Comparison of ENCODE assay signal across 8 cellular contexts in genomic region chr19:2478756-2479555, GRCh38.
DNase-seq lines count a peak whose midpoint lies in the region; ATAC-seq and TF ChIP-seq lines count a peak whose summit lies in the region.

No MANE protein-coding gene starts in this region.

- peaks cover 12% of the 10 kb centered on the region for H3K27me3 ChIP-seq in HUES6 (ENCODE audit: control insufficient read depth, insufficient read depth, low read length)
- H3K27me3 ChIP-seq in effector memory CD4-positive, alpha-beta T cell (replicated peaks; ENCODE audit: control insufficient read depth, insufficient read depth, low read length, poor library complexity, severe bottlenecking), result no peaks in the 10 kb centered on the region

- H3K27me3 Mint-ChIP-seq in memory B cell, result no peaks in the 10 kb centered on the region
- H3K27me3 Mint-ChIP-seq in stimulated activated naive B cell treated with anti-CD40 and anti-IgM and Interleukin-4, amounts not matched to agents 10 μg/mL and 1 μg/mL and 100 μg/mL, for 72 hours, result no peaks in the 10 kb centered on the region

- peaks cover 5% of the 10 kb centered on the region for H3K36me3 Mint-ChIP-seq in memory B cell
- peaks cover 34 to 42% of the 10 kb centered on the region in 2 donors for H3K36me3 Mint-ChIP-seq in stimulated activated naive B cell treated with anti-CD40 and anti-IgM and Interleukin-4, amounts not matched to agents 10 μg/mL and 1 μg/mL and 100 μg/mL, for 72 hours

- peaks cover 9% of the 10 kb centered on the region for H3K9me3 Mint-ChIP-seq in memory B cell
- H3K9me3 Mint-ChIP-seq in stimulated activated naive B cell treated with anti-CD40 and anti-IgM and Interleukin-4, amounts not matched to agents 10 μg/mL and 1 μg/mL and 100 μg/mL, for 72 hours, result peaks cover 9 to 13% of the 10 kb centered on the region in 2 donors

- peaks cover 3% of the 10 kb centered on the region; the same call in 1 of the 2 replicates for H3K9me3 ChIP-seq in HUES6 (ENCODE audit: control insufficient read depth, insufficient read depth, low read depth, low read length)
- H3K9me3 ChIP-seq in effector memory CD4-positive, alpha-beta T cell (ENCODE audit: control insufficient read depth, low read length), result peaks cover 4% of the 10 kb centered on the region

- peaks cover 9% of the 10 kb centered on the region; the same call in 1 of the 2 replicates for H3K36me3 ChIP-seq in HUES6 (ENCODE audit: control insufficient read depth, insufficient read depth, low read length)
- peaks cover 12% of the 10 kb centered on the region for H3K36me3 ChIP-seq in effector memory CD4-positive, alpha-beta T cell (ENCODE audit: control insufficient read depth, insufficient read depth, low read length)

- no peak for DNase-seq in AG09309 (ENCODE audit: low read depth)
- peak; percentile 69 to 76 for DNase-seq in activated CD4-positive, alpha-beta T cell treated with anti-CD3 and anti-CD28 coated beads, Interleukin-2, amount 50 U/mL, for 48 hours
- DNase-seq in effector memory CD4-positive, alpha-beta T cell, result peak; percentile 64 to 73 (median 70)
- DNase-seq in memory B cell (ENCODE audit: low spot score in 2 of 2), result peak; percentile 66 to 72
- peak; percentile 83 for DNase-seq in stimulated activated naive B cell treated with anti-CD40 and anti-IgM and Interleukin-4, amounts not matched to agents 10 μg/mL and 1 μg/mL and 100 μg/mL, for 72 hours

- H3K4me3 ChIP-seq in AG09309 (ENCODE audit: control insufficient read depth, low read depth, low read length) (peak overlapping the region; percentile 99), HUES6 (ENCODE audit: low read depth, low read length) (peak overlapping the region; percentile 80)
- peak overlapping the region; percentile 94 for H3K4me3 ChIP-seq in effector memory CD4-positive, alpha-beta T cell (ENCODE audit: insufficient read depth, low read depth, low read length, poor library complexity, severe bottlenecking)

- H3K27ac Mint-ChIP-seq in memory B cell, result peak overlapping the region; percentile 93
- peak overlapping the region; percentile 98 for H3K27ac Mint-ChIP-seq in stimulated activated naive B cell treated with anti-CD40 and anti-IgM and Interleukin-4, amounts not matched to agents 10 μg/mL and 1 μg/mL and 100 μg/mL, for 72 hours

- H3K4me3 Mint-ChIP-seq in memory B cell, result peak overlapping the region; percentile 96
- H3K4me3 Mint-ChIP-seq in stimulated activated naive B cell treated with anti-CD40 and anti-IgM and Interleukin-4, amounts not matched to agents 10 μg/mL and 1 μg/mL and 100 μg/mL, for 72 hours, result peak overlapping the region; percentile 93 to 99

- ATAC-seq in memory B cell (ENCODE audit: low read depth) (peak; percentile 40), HG02885 (IDR thresholded peaks at IDR 0.05; ENCODE audit: poor library complexity, unreplicated experiment) (no peak), HG03280 (IDR thresholded peaks at IDR 0.05; ENCODE audit: unreplicated experiment) (no peak)
- peak; percentile 41 to 43 for ATAC-seq in stimulated activated naive B cell treated with anti-CD40 and anti-IgM and Interleukin-4, amounts not matched to agents 10 μg/mL and 1 μg/mL and 100 μg/mL, for 72 hours (replicated peaks)

- H3K4me1 Mint-ChIP-seq in memory B cell, result peaks cover 35% of the 10 kb centered on the region
- H3K4me1 Mint-ChIP-seq in stimulated activated naive B cell treated with anti-CD40 and anti-IgM and Interleukin-4, amounts not matched to agents 10 μg/mL and 1 μg/mL and 100 μg/mL, for 72 hours, result peaks cover 23 to 45% of the 10 kb centered on the region in 2 donors

- no peak overlapping the region for H3K27ac ChIP-seq in HUES6 (ENCODE audit: low read depth, low read length)
- peak overlapping the region; percentile 89 for H3K27ac ChIP-seq in effector memory CD4-positive, alpha-beta T cell (ENCODE audit: insufficient read depth, low read length, poor library complexity, severe bottlenecking)

- no peak for TF ChIP-seq CTCF in AG09309 (IDR thresholded peaks at IDR 0.05; ENCODE audit: control insufficient read depth, insufficient read depth, low read depth, low read length, missing control alignments)

- peak overlapping the region; percentile 65 for H3K9ac ChIP-seq in HUES6 (ENCODE audit: low read length)

- H3K4me1 ChIP-seq in HUES6 (ENCODE audit: control insufficient read depth, insufficient read depth, low read length), result peaks cover 7% of the 10 kb centered on the region
- H3K4me1 ChIP-seq in effector memory CD4-positive, alpha-beta T cell (ENCODE audit: control insufficient read depth, insufficient read depth, low read length, poor library complexity, severe bottlenecking), result peaks cover 26% of the 10 kb centered on the region

Comparison
In these comparisons a context has a peak if more than half of its experiments do, and no peak if none do; other contexts are left out.
1. ATAC-seq: peak in memory B cell (single experiment) and stimulated activated naive B cell treated with anti-CD40 and anti-IgM and Interleukin-4, amounts not matched to agents 10 μg/mL and 1 μg/mL and 100 μg/mL, for 72 hours (2 of 2); none in HG02885 (single experiment) and HG03280 (single experiment).
2. Peak in every context shown above with its lines, with median percentiles within 50 percentile points of each other: H3K4me3 ChIP-seq.